Comparison of ENCODE assay signal across 12 cellular contexts in genomic region chr15:93025625-93025982, GRCh38.
A peak's percentile ranks its signal among the peaks of the same experiment; 100 is the strongest.
DNase-seq lines count a peak whose midpoint lies in the region; ATAC-seq and TF ChIP-seq lines count a peak whose summit lies in the region.
"Had no signal": no experiment of that assay in that cellular context is flagged by ENCODE, and none has a peak within 500 bp of the region (broad histone marks: within the 10 kb centered on the region; RNA-seq: fewer than 3 reads in every experiment).

No MANE protein-coding gene starts in this region.

- H3K4me3 ChIP-seq in gastroesophageal sphincter: no peak overlapping the region
- H3K4me3 ChIP-seq in thoracic aorta: no peak overlapping the region
- no peak overlapping the region for H3K4me3 ChIP-seq in heart left ventricle
- H3K4me3 ChIP-seq: dorsolateral prefrontal cortex had no signal

- CTCF ChIA-PET in WTC11 (lab: Charles Lee): no interaction called here

- POLR2A ChIA-PET in WTC11 (lab: Charles Lee): interaction anchor here (1.0 kb wide), 1 partner anchor 126 kb away, joined by 3 read pairs; the partner anchor contains the start of gene CHD2

- H3K27me3 Mint-ChIP-seq in WTC11 (ENCODE audit: low read depth): no peaks in the 10 kb centered on the region

- H3K4me3 Mint-ChIP-seq in WTC11: no peak overlapping the region

- TF ChIP-seq POLR2A in gastroesophageal sphincter (IDR thresholded peaks at IDR 0.05) (no peak), heart left ventricle (IDR thresholded peaks at IDR 0.05) (no peak)

- TF ChIP-seq CTCF in WTC11 (IDR thresholded peaks at IDR 0.05) (no peak), gastroesophageal sphincter (IDR thresholded peaks at IDR 0.05) (no peak), thoracic aorta (IDR thresholded peaks at IDR 0.05) (no peak), heart left ventricle (IDR thresholded peaks at IDR 0.05) (no peak)

- intact Hi-C loops in heart left ventricle (cut with DNase I): loop anchor here in 2 of 10 donors (10.0 kb wide), 2 partner anchors 231 to 1299 kb away; no protein-coding TSS in a partner anchor

- peaks cover 22% of the 10 kb centered on the region for H3K4me1 Mint-ChIP-seq in WTC11

- DNase-seq in activated effector memory CD4-positive, alpha-beta T cell treated with anti-CD3 and anti-CD28 coated beads, Interleukin-2, amount 50 U/mL, for 16 hours: peak; percentile 50
- no peak for DNase-seq in activated effector memory CD4-positive, alpha-beta T cell treated with Interleukin-2 at 50 U/mL for 16 hours
- DNase-seq in WTC11 (ENCODE audit: low spot score): no peak
- DNase-seq in thoracic aorta (ENCODE audit: low spot score): no peak
- DNase-seq in SW 1271 (lab: John Stamatoyannopoulos, UW): no peak
- DNase-seq in heart left ventricle: no peak
- DNase-seq: dorsolateral prefrontal cortex, NCI-H2029 treated with DMSO at 0.1 percent for 48 hours, NCI-H774, T1000 had no signal

- no peaks in the 10 kb centered on the region for H3K9me3 Mint-ChIP-seq in WTC11

- H3K27ac Mint-ChIP-seq in WTC11: peak overlapping the region; percentile 41; the same call in 1 of the 2 replicates

- WGBS in gastroesophageal sphincter (ENCODE audit: low coverage in 1 of 2), 2 donors: 92 to 100% methylated on average over 1 of the region's 1 CpG
- WGBS in heart left ventricle, 4 donors: 71 to 88% (median 76%) methylated on average over 1 of the region's 1 CpG

- H3K36me3 Mint-ChIP-seq in WTC11: peaks cover 60% of the 10 kb centered on the region

- peaks cover 9 to 70% (median 35%) of the 10 kb centered on the region in 3 donors for H3K4me1 ChIP-seq in gastroesophageal sphincter
- H3K4me1 ChIP-seq in thoracic aorta (ENCODE audit: control insufficient read depth in 1 of 2, low read depth in 2 of 2): peaks cover 43 to 50% of the 10 kb centered on the region in 2 donors
- peaks cover 0 to 78% (median 42%) of the 10 kb centered on the region in 12 donors for H3K4me1 ChIP-seq in heart left ventricle

- H3K27me3 ChIP-seq in gastroesophageal sphincter (no peaks in the 10 kb centered on the region), thoracic aorta (replicated peaks; ENCODE audit: insufficient read depth) (no peaks in the 10 kb centered on the region), heart left ventricle (no peaks in the 10 kb centered on the region)
- H3K27me3 ChIP-seq: dorsolateral prefrontal cortex had no signal

- H3K36me3 ChIP-seq in gastroesophageal sphincter (peaks cover 0 to 60% of the 10 kb centered on the region in 2 donors), thoracic aorta (peaks cover 34% of the 10 kb centered on the region), heart left ventricle (peaks cover 0 to 74% (median 69%) of the 10 kb centered on the region in 9 donors)

- TF ChIP-seq EP300 in gastroesophageal sphincter (IDR thresholded peaks at IDR 0.05): no peak

- no peaks in the 10 kb centered on the region for H3K9me3 ChIP-seq in gastroesophageal sphincter
- H3K9me3 ChIP-seq in thoracic aorta: no peaks in the 10 kb centered on the region
- H3K9me3 ChIP-seq in heart left ventricle: no peaks in the 10 kb centered on the region

- ATAC-seq in WTC11 (no peak), gastroesophageal sphincter (no peak), thoracic aorta (ENCODE audit: insufficient number of reproducible peaks, low FRiP score, low read depth) (no peak), heart left ventricle (no peak), GM19452 (IDR thresholded peaks at IDR 0.05; ENCODE audit: unreplicated experiment) (no peak)

- H3K27ac ChIP-seq in gastroesophageal sphincter (peak overlapping the region in 3 of 4 donors; percentile 87 to 96 (median 89)), thoracic aorta (peak overlapping the region; percentile 88 to 95), heart left ventricle (peak overlapping the region in 3 of 12 donors; percentile 5 to 96 (median 83))

TF ChIP-seq in WTC11, 78 proteins besides CTCF, POLR2A, EP300 and RAD21:
- TF ChIP-seq ZNF317 (CRISPR knock-in tag; IDR thresholded peaks at IDR 0.05; ENCODE audit: borderline replicate concordance, low read depth) (no peak), ZSCAN18 (CRISPR knock-in tag; IDR thresholded peaks at IDR 0.05) (no peak), CBFB (CRISPR knock-in tag; IDR thresholded peaks at IDR 0.05; ENCODE audit: low read depth) (no peak), ZNF423 (CRISPR knock-in tag; IDR thresholded peaks at IDR 0.05) (no peak), CREM (CRISPR knock-in tag; IDR thresholded peaks at IDR 0.05) (no peak), GTF2I (CRISPR knock-in tag; conservative IDR thresholded peaks at IDR 0.05) (no peak), ETV6 (CRISPR knock-in tag; IDR thresholded peaks at IDR 0.05) (no peak), ATF1 (CRISPR knock-in tag; IDR thresholded peaks at IDR 0.05) (no peak), TCF7 (CRISPR knock-in tag; IDR thresholded peaks at IDR 0.05; ENCODE audit: low read depth) (no peak)
- TF ChIP-seq, protein P1, sequence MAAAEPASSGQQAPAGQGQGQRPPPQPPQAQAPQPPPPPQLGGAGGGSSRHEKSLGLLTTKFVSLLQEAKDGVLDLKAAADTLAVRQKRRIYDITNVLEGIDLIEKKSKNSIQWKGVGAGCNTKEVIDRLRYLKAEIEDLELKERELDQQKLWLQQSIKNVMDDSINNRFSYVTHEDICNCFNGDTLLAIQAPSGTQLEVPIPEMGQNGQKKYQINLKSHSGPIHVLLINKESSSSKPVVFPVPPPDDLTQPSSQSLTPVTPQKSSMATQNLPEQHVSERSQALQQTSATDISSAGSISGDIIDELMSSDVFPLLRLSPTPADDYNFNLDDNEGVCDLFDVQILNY (CRISPR knock-in tag; IDR thresholded peaks at IDR 0.05): no peak
- TF ChIP-seq, protein P2, sequence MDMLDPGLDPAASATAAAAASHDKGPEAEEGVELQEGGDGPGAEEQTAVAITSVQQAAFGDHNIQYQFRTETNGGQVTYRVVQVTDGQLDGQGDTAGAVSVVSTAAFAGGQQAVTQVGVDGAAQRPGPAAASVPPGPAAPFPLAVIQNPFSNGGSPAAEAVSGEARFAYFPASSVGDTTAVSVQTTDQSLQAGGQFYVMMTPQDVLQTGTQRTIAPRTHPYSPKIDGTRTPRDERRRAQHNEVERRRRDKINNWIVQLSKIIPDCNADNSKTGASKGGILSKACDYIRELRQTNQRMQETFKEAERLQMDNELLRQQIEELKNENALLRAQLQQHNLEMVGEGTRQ (CRISPR knock-in tag; IDR thresholded peaks at IDR 0.05): no peak
- TF ChIP-seq, protein P3, sequence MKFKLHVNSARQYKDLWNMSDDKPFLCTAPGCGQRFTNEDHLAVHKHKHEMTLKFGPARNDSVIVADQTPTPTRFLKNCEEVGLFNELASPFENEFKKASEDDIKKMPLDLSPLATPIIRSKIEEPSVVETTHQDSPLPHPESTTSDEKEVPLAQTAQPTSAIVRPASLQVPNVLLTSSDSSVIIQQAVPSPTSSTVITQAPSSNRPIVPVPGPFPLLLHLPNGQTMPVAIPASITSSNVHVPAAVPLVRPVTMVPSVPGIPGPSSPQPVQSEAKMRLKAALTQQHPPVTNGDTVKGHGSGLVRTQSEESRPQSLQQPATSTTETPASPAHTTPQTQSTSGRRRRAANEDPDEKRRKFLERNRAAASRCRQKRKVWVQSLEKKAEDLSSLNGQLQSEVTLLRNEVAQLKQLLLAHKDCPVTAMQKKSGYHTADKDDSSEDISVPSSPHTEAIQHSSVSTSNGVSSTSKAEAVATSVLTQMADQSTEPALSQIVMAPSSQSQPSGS (CRISPR knock-in tag; IDR thresholded peaks at IDR 0.05; ENCODE audit: borderline replicate concordance, low read depth): no peak
